Comparison of ENCODE assay signal across 21 cellular contexts in genomic region chr5:143370440-143370839, GRCh38. TPM values are rescaled to one million over a fixed set of nuclear protein-coding genes. Genes with fewer than 3 reads are reported as not detected.
A peak's percentile ranks its signal among the peaks of the same experiment; 100 is the strongest.
DNase-seq lines count a peak whose midpoint lies in the region; ATAC-seq, FAIRE-seq and TF ChIP-seq lines count a peak whose summit lies in the region.
"Had no signal": no experiment of that assay in that cellular context is flagged by ENCODE, and none has a peak within 500 bp of the region (broad histone marks: within the 10 kb centered on the region; RNA-seq: fewer than 3 reads in every experiment).

No MANE protein-coding gene starts in this region.

- POLR2A ChIA-PET in HepG2 (lab: Yijun Ruan, JAX), result no interaction called here
- POLR2A ChIA-PET in IMR-90 (lab: Charles Lee; ENCODE audit: unreplicated experiment), result no interaction called here
- POLR2A ChIA-PET in OCI-LY7 (lab: Charles Lee), result interaction anchor here (1.3 kb wide), 1 partner anchor 26 kb away, joined by 3 read pairs; no protein-coding TSS in a partner anchor

- no peak overlapping the region for H2BK20ac ChIP-seq in IMR-90 (ENCODE audit: low read depth, low read length)

- no peak overlapping the region for H2AK5ac ChIP-seq in IMR-90 (ENCODE audit: low read depth, low read length)

- no peak overlapping the region for H3K18ac ChIP-seq in IMR-90 (ENCODE audit: low read depth, low read length)

- no peak overlapping the region for H4K5ac ChIP-seq in IMR-90 (ENCODE audit: low read depth, low read length)

- H2AK9ac ChIP-seq in IMR-90 (replicated peaks; ENCODE audit: low read depth, low read length, poor library complexity), result no peak overlapping the region

- H3K27ac ChIP-seq in HepG2 (ENCODE audit: extremely low read length, insufficient read depth, low read length), result no peak overlapping the region
- no peak overlapping the region for H3K27ac ChIP-seq in right lobe of liver
- H3K27ac ChIP-seq in IMR-90 (ENCODE audit: insufficient read depth, low read length), result no peak overlapping the region
- no peak overlapping the region for H3K27ac ChIP-seq in OCI-LY7 (ENCODE audit: low read depth, low read length, poor library complexity, severe bottlenecking)
- H3K27ac ChIP-seq: 22Rv1, BLaER1 had no signal

- WGBS in HepG2 (ENCODE audit: low lambda C conversion rate), result 98% methylated on average over 3 of the region's 3 CpGs
- WGBS in right lobe of liver (ENCODE audit: insufficient coverage, low coverage, low lambda C conversion rate, missing lambda C conversion rate), result 92% methylated on average over 3 of the region's 3 CpGs
- 94% methylated on average over 3 of the region's 3 CpGs; no CpG with 5 or more reads in 1 of the 2 experiments for WGBS in IMR-90 (ENCODE audit: extremely low coverage in 2 of 2, insufficient read length in 1 of 2), 2 experiments

- H3K4me3 Mint-ChIP-seq in stimulated activated effector memory CD8-positive, alpha-beta T cell treated with anti-CD3 and anti-CD28 coated beads, Interleukin-12 subunit alpha, Interleukin-12 subunit beta, amount 100 ng/mL, for 72 hours, result no peak overlapping the region
- H3K4me3 Mint-ChIP-seq: CD14-positive monocyte; CD8-positive, alpha-beta T cell had no signal

- TF ChIP-seq CTCF in HepG2 (CRISPR knock-in tag; IDR thresholded peaks at IDR 0.05) (no peak), right lobe of liver (IDR thresholded peaks at IDR 0.05) (no peak), IMR-90 (conservative IDR thresholded peaks at IDR 0.05; ENCODE audit: low read depth, low read length) (no peak), OCI-LY7 (conservative IDR thresholded peaks at IDR 0.05; ENCODE audit: low read length) (no peak)

- H2BK15ac ChIP-seq in IMR-90 (ENCODE audit: low read depth, low read length), result no peak overlapping the region

- no peaks in the 10 kb centered on the region; a peak in 2 of 5 replicates for H3K36me3 ChIP-seq in HepG2 (replicated peaks in 1 of 2; ENCODE audit: control insufficient read depth in 1 of 2, insufficient read depth in 2 of 2, low read length in 2 of 2)
- no peaks in the 10 kb centered on the region for H3K36me3 ChIP-seq in right lobe of liver
- no peaks in the 10 kb centered on the region; the same call in 1 of the 2 replicates for H3K36me3 ChIP-seq in IMR-90 (ENCODE audit: control insufficient read depth, insufficient read depth, low read length)
- peaks cover 69% of the 10 kb centered on the region for H3K36me3 ChIP-seq in OCI-LY7 (ENCODE audit: insufficient read depth, low read length)
- H3K36me3 ChIP-seq: BE2C had no signal

- H4K20me1 ChIP-seq in HepG2 (ENCODE audit: insufficient read depth, low read length) (no peaks in the 10 kb centered on the region), IMR-90 (ENCODE audit: insufficient read depth, low read length) (peaks cover 48% of the 10 kb centered on the region), OCI-LY7 (ENCODE audit: insufficient read depth, low read length) (no peaks in the 10 kb centered on the region; the same call in 1 of the 2 replicates)

- no peak for TF ChIP-seq POLR2A in HepG2 (IDR thresholded peaks at IDR 0.05; ENCODE audit: insufficient read depth in 1 of 2, low read depth in 2 of 2, low read length in 2 of 2)
- TF ChIP-seq POLR2A in right lobe of liver (IDR thresholded peaks at IDR 0.05), result no peak
- TF ChIP-seq POLR2A in IMR-90 (IDR thresholded peaks at IDR 0.05; ENCODE audit: low read depth, low read length), result no peak

- H3K9me1 ChIP-seq in IMR-90 (ENCODE audit: insufficient read depth, low read length), result 0 out of 2 replicates have a peak, but pooled peaks cover 5% of the 10 kb centered on the region

- H3K14ac ChIP-seq in IMR-90 (replicated peaks; ENCODE audit: low read depth, low read length), result no peak overlapping the region

- H3K9ac ChIP-seq in HepG2 (ENCODE audit: insufficient read depth, low read depth, low read length) (no peak overlapping the region), IMR-90 (ENCODE audit: low read depth, low read length) (no peak overlapping the region)
- H3K9ac ChIP-seq: BLaER1 had no signal

- no peak overlapping the region for H3K27ac Mint-ChIP-seq in stimulated activated effector memory CD8-positive, alpha-beta T cell treated with anti-CD3 and anti-CD28 coated beads, Interleukin-12 subunit alpha, Interleukin-12 subunit beta, amount 100 ng/mL, for 72 hours
- H3K27ac Mint-ChIP-seq: CD14-positive monocyte had no signal

- H3K4me3 ChIP-seq in HepG2 (replicated peaks in 1 of 3; ENCODE audit: insufficient read depth in 1 of 3, low read depth in 2 of 3, low read length in 3 of 3), result no peak overlapping the region
- no peak overlapping the region for H3K4me3 ChIP-seq in right lobe of liver
- H3K4me3 ChIP-seq in IMR-90 (ENCODE audit: insufficient read depth, low read depth, low read length), result no peak overlapping the region
- H3K4me3 ChIP-seq in OCI-LY7 (ENCODE audit: low read depth, low read length, poor library complexity, severe bottlenecking), result no peak overlapping the region
- H3K4me3 ChIP-seq: BLaER1, GM12878 had no signal

- no peak overlapping the region for H4K8ac ChIP-seq in IMR-90 (ENCODE audit: low read depth in 2 of 2, low read length in 2 of 2)

- no peak for DNase-seq in HepG2 (ENCODE audit: low spot score)
- DNase-seq in right lobe of liver, result no peak
- DNase-seq in G401 (ENCODE audit: low spot score), result peak; percentile 34
- DNase-seq in IMR-90, result no peak
- no peak for DNase-seq in OCI-LY7 (ENCODE audit: low spot score)
- no peak for DNase-seq in stimulated activated effector memory CD8-positive, alpha-beta T cell treated with anti-CD3 and anti-CD28 coated beads, Interleukin-12 subunit alpha, Interleukin-12 subunit beta, amount 100 ng/mL, for 72 hours (ENCODE audit: low spot score in 2 of 2)
- DNase-seq: ACHN; BE2C; C1 segment of cervical spinal cord; Caco-2; Calu3; CD4-positive, CD25-positive, alpha-beta regulatory T cell; CD8-positive, alpha-beta T cell; DMS79 treated with DMSO at 0.1 percent for 48 hours; GDM1 had no signal

- in situ Hi-C loops in HepG2 (cut with HindIII; ENCODE audit: extremely low pct_ligation_motif_present, low pct_unique_long_range_greater_than_20kb), result no loop called here
- in situ Hi-C loops in G401 (cut with HindIII; ENCODE audit: low sequenced_read_pairs), result no loop called here
- in situ Hi-C loops in IMR-90 (cut with MboI; ENCODE audit: low sequenced_read_pairs), result no loop called here

- no peak overlapping the region for H2BK5ac ChIP-seq in IMR-90 (ENCODE audit: low read depth, low read length, poor library complexity, severe bottlenecking)

- TF ChIP-seq RAD21 in HepG2 (CRISPR knock-in tag; IDR thresholded peaks at IDR 0.05) (no peak), IMR-90 (IDR thresholded peaks at IDR 0.05; ENCODE audit: low read length) (no peak)

- no peaks in the 10 kb centered on the region for H3K9me2 ChIP-seq in OCI-LY7 (ENCODE audit: insufficient read depth, low read length)

- H2AFZ ChIP-seq in HepG2 (ENCODE audit: low read length), result no peak overlapping the region
- no peak overlapping the region for H2AFZ ChIP-seq in IMR-90 (replicated peaks; ENCODE audit: low read length, poor library complexity)
- H2AFZ ChIP-seq in OCI-LY7 (ENCODE audit: low read length), result no peak overlapping the region

- BruUV-seq in HepG2 (replicated peaks; lab: Mats Ljungman, UMichigan) (no TSS peak), IMR-90 (replicated peaks; lab: Mats Ljungman, UMichigan) (no TSS peak), OCI-LY7 (replicated peaks; lab: Mats Ljungman, UMichigan) (no TSS peak)

- H3K27me3 ChIP-seq in HepG2 (ENCODE audit: control insufficient read depth in 1 of 2, insufficient read depth in 2 of 2, low read length in 2 of 2), result no peaks in the 10 kb centered on the region
- H3K27me3 ChIP-seq in right lobe of liver, result no peaks in the 10 kb centered on the region
- no peaks in the 10 kb centered on the region for H3K27me3 ChIP-seq in IMR-90 (ENCODE audit: control insufficient read depth, insufficient read depth, low read length)
- H3K27me3 ChIP-seq: BLaER1 had no signal

- TF ChIP-seq EP300 in HepG2 (IDR thresholded peaks at IDR 0.05; ENCODE audit: low read depth in 2 of 2, low read length in 2 of 2) (no peak), HepG2 (CRISPR knock-in tag; IDR thresholded peaks at IDR 0.05; ENCODE audit: borderline replicate concordance) (no peak)

- FAIRE-seq in HepG2 (lab: Jason Lieb, UNC), result no peak
- FAIRE-seq: D721Med, GM12878 had no signal

- peaks cover 8 to 59% of the 10 kb centered on the region in 2 experiments; a peak in 3 of 4 replicates for H3K79me1 ChIP-seq in IMR-90 (ENCODE audit: low read depth in 1 of 2, low read length in 2 of 2)

- intact Hi-C loops in HepG2 (cut with micrococcal nuclease; ENCODE audit: unreplicated experiment), result no loop called here
- intact Hi-C loops in right lobe of liver (cut with DNase I), result no loop called here
- intact Hi-C loops in IMR-90 (cut with micrococcal nuclease), result no loop called here
- intact Hi-C loops in OCI-LY7 (cut with micrococcal nuclease; ENCODE audit: unreplicated experiment), result no loop called here

- H2BK120ac ChIP-seq in IMR-90 (ENCODE audit: low read depth, low read length), result no peak overlapping the region

- H3K4me2 ChIP-seq in HepG2 (ENCODE audit: low read depth, low read length), result no peak overlapping the region
- no peak overlapping the region for H3K4me2 ChIP-seq in IMR-90 (ENCODE audit: low read depth, low read length)
- no peak overlapping the region for H3K4me2 ChIP-seq in OCI-LY7 (ENCODE audit: low read length)
- H3K4me2 ChIP-seq: BLaER1 had no signal

- H3K9me3 ChIP-seq in HepG2 (ENCODE audit: low read length) (no peaks in the 10 kb centered on the region), right lobe of liver (no peaks in the 10 kb centered on the region), IMR-90 (ENCODE audit: control insufficient read depth, insufficient read depth, low read length) (0 out of 2 replicates have a peak, but pooled peaks cover 2% of the 10 kb centered on the region), OCI-LY7 (ENCODE audit: low read length) (peaks cover 26% of the 10 kb centered on the region)
- H3K9me3 ChIP-seq: BE2C, Caco-2 had no signal

- H3K36me3 Mint-ChIP-seq in stimulated activated effector memory CD8-positive, alpha-beta T cell treated with anti-CD3 and anti-CD28 coated beads, Interleukin-12 subunit alpha, Interleukin-12 subunit beta, amount 100 ng/mL, for 72 hours, result peaks cover 30% of the 10 kb centered on the region

- no peaks in the 10 kb centered on the region for H3K9me3 Mint-ChIP-seq in stimulated activated effector memory CD8-positive, alpha-beta T cell treated with anti-CD3 and anti-CD28 coated beads, Interleukin-12 subunit alpha, Interleukin-12 subunit beta, amount 100 ng/mL, for 72 hours
- H3K9me3 Mint-ChIP-seq: CD14-positive monocyte had no signal

- H3K4me1 ChIP-seq in HepG2 (ENCODE audit: insufficient read depth, low read length) (no peaks in the 10 kb centered on the region), right lobe of liver (peaks cover 0 to 22% (median 3%) of the 10 kb centered on the region in 4 donors), IMR-90 (ENCODE audit: control insufficient read depth, insufficient read depth, low read length) (0 out of 2 replicates have a peak, but pooled peaks cover 2% of the 10 kb centered on the region), OCI-LY7 (ENCODE audit: insufficient read depth, low read length, poor library complexity, severe bottlenecking) (no peaks in the 10 kb centered on the region)
- H3K4me1 ChIP-seq: BE2C, BLaER1, Caco-2 had no signal

- no peak overlapping the region for H3K23ac ChIP-seq in IMR-90 (ENCODE audit: low read depth, low read length)

- H4K91ac ChIP-seq in IMR-90 (ENCODE audit: insufficient read depth, low read depth, low read length), result no peak overlapping the region

- CTCF ChIA-PET in HepG2 (lab: Yijun Ruan, JAX; ENCODE audit: low intra/inter-chr PET ratio, low total read pairs), result no interaction called here
- CTCF ChIA-PET in IMR-90 (lab: Yijun Ruan, JAX), result no interaction called here
- CTCF ChIA-PET in OCI-LY7 (lab: Charles Lee; ENCODE audit: unreplicated experiment), result no interaction called here

- H3K4me1 Mint-ChIP-seq in stimulated activated effector memory CD8-positive, alpha-beta T cell treated with anti-CD3 and anti-CD28 coated beads, Interleukin-12 subunit alpha, Interleukin-12 subunit beta, amount 100 ng/mL, for 72 hours, result peaks cover 61% of the 10 kb centered on the region

- H3K56ac ChIP-seq in IMR-90 (ENCODE audit: extremely low read depth, insufficient read depth, low read length), result no peak overlapping the region

- H3K4ac ChIP-seq in IMR-90 (ENCODE audit: low read depth, low read length), result no peak overlapping the region

- ATAC-seq in HepG2 (no peak), right lobe of liver (no peak), IMR-90 (ENCODE audit: low read depth) (no peak), GM19023 (IDR thresholded peaks at IDR 0.05; ENCODE audit: unreplicated experiment) (no peak)
- ATAC-seq in stimulated activated effector memory CD8-positive, alpha-beta T cell treated with anti-CD3 and anti-CD28 coated beads, Interleukin-12 subunit alpha, Interleukin-12 subunit beta, amount 100 ng/mL, for 72 hours, result no peak
- ATAC-seq: CD8-positive, alpha-beta T cell; GM12878 had no signal

- dilution Hi-C loops in IMR-90 (cut with HindIII; ENCODE audit: low sequenced_read_pairs, unreplicated experiment), result no loop called here

- H3K79me2 ChIP-seq in HepG2 (ENCODE audit: insufficient read depth, low read length) (peaks cover 10% of the 10 kb centered on the region), OCI-LY7 (ENCODE audit: insufficient read depth, low read depth, low read length) (peaks cover 99% of the 10 kb centered on the region)

RNA-seq across cellular contexts. Expression of gene NR3C1, which starts 33.0 kb away (rescaled TPM):
- total RNA-seq in HepG2 (2016; rRNA removed; fragmentation: Illumina TruSeq; extraction: Trizol) (24.3 and 30.0 TPM in 2 replicates), right lobe of liver (10 to 100 TPM; 27.3 to 60.1 (median 47.2) TPM), IMR-90 (2012; rRNA removed) (62.8 and 77.4 TPM in 2 replicates), OCI-LY7 (2022) (98.1 and 106 TPM in 2 replicates)
- 34.6 and 40.8 TPM in 2 replicates for total RNA-seq in HepG2 (2016; cell fraction: cytosol; rRNA removed; fragmentation: Illumina TruSeq; extraction: Trizol; ENCODE audit: low read depth)
- total RNA-seq in HepG2 (2016; cell fraction: insoluble cytoplasmic fraction; rRNA removed; fragmentation: Illumina TruSeq; extraction: Trizol), result 27.6 and 29.7 TPM in 2 replicates
- total RNA-seq in HepG2 (2016; cell fraction: membrane; rRNA removed; fragmentation: Illumina TruSeq; extraction: Trizol), result 42.6 and 43.8 TPM in 2 replicates
- total RNA-seq in HepG2 (2016; cell fraction: nucleus; rRNA removed; fragmentation: Illumina TruSeq; extraction: Trizol), result 41.0 and 41.5 TPM in 2 replicates
- polyA plus RNA-seq in HepG2 (2011; rRNA removed) (8.9 and 10.0 TPM in 2 replicates), IMR-90 (2012; rRNA removed) (11.9 and 13.7 TPM in 2 replicates)
- 4.5 and 7.8 TPM in 2 replicates for polyA plus RNA-seq in HepG2 (2011; cell fraction: cytosol; rRNA removed)
- 4.7 and 5.3 TPM in 2 replicates for polyA plus RNA-seq in HepG2 (2011; cell fraction: nucleus; rRNA removed)
- 17.8 and 19.1 TPM in 2 replicates for polyA plus RNA-seq in HepG2 (2012)
- polyA plus RNA-seq in HepG2 (2016; cell fraction: cytosol; fragmentation: Illumina TruSeq; extraction: Trizol; ENCODE audit: low read depth), result 0.48 and 0.52 TPM in 2 replicates
- 14.7 and 15.8 TPM in 2 replicates for polyA plus RNA-seq in HepG2 (2016; cell fraction: insoluble cytoplasmic fraction; fragmentation: Illumina TruSeq; extraction: Trizol; ENCODE audit: low read depth)
- 3.1 and 3.3 TPM in 2 replicates for polyA plus RNA-seq in HepG2 (2016; cell fraction: membrane; fragmentation: Illumina TruSeq; extraction: Trizol; ENCODE audit: low read depth)
- 11.1 and 11.7 TPM in 2 replicates for polyA plus RNA-seq in HepG2 (2016; cell fraction: nucleus; fragmentation: Illumina TruSeq; extraction: Trizol; ENCODE audit: insufficient read depth, low read depth)
- polyA minus RNA-seq in HepG2 (2011; rRNA and poly(A)+ RNA removed; ENCODE audit: low replicate concordance), result 13.6 and 58.6 TPM in 2 replicates
- polyA minus RNA-seq in HepG2 (2011; cell fraction: cytosol; rRNA and poly(A)+ RNA removed), result 18.9 and 21.2 TPM in 2 replicates
- 45.3 and 61.3 TPM in 2 replicates for polyA minus RNA-seq in HepG2 (2011; cell fraction: nucleus; rRNA and poly(A)+ RNA removed)
- total RNA-seq in G401 (2014; rRNA removed; shearing (Covaris generic)), result not detected in 2 replicates
- polyA plus RNA-seq in IMR-90 (2012; cell fraction: cytosol; rRNA removed), result 3.5 and 4.8 TPM in 2 replicates
- polyA plus RNA-seq in IMR-90 (2012; cell fraction: nucleus; rRNA removed; ENCODE audit: low replicate concordance), result 2.3 and 15.5 TPM in 2 replicates
- 45.0 and 45.6 TPM in 2 replicates for total RNA-seq in OCI-LY7 (2014; rRNA removed; shearing (Covaris generic))

Comparison
In these comparisons a context has a peak if more than half of its experiments do, and no peak if none do; other contexts are left out.
1. RNA of gene NR3C1, which starts 33.0 kb away (total RNA-seq): 45.0 to 106 TPM in OCI-LY7, 62.8 to 77.4 TPM in IMR-90, 27.3 to 60.1 TPM in right lobe of liver and 24.3 to 43.8 TPM in HepG2; not detected in G401; every median in the first group is over 10 times any median in the second.